In the genomic region with DNA sequence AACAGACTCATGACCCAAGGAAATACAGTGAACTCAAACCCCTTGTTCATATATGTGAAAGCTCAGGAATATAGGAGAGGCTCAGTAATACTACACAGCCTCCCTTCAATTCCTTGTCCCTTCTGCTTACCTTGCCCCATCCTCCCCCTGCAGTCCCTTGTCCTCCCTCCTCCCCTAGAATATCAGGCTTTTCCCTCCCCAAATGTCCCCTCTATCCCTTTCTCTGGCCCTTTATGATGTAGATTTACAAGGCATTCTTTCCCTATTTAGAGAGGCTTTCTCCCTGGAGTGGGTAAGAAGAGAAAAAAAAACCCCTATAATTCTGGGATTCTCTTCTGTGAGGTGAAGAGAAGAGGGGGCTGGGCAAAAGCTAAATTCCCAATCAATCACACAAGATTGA, we compare ENCODE assay signal across 1 cellular context.
TF ChIP-seq lines count a peak whose summit lies in the region.

No MANE protein-coding gene starts in this region.

TF ChIP-seq in WTC11, 78 proteins besides CTCF, POLR2A, EP300 and RAD21 (continued from another document):
- TF ChIP-seq, protein P1, sequence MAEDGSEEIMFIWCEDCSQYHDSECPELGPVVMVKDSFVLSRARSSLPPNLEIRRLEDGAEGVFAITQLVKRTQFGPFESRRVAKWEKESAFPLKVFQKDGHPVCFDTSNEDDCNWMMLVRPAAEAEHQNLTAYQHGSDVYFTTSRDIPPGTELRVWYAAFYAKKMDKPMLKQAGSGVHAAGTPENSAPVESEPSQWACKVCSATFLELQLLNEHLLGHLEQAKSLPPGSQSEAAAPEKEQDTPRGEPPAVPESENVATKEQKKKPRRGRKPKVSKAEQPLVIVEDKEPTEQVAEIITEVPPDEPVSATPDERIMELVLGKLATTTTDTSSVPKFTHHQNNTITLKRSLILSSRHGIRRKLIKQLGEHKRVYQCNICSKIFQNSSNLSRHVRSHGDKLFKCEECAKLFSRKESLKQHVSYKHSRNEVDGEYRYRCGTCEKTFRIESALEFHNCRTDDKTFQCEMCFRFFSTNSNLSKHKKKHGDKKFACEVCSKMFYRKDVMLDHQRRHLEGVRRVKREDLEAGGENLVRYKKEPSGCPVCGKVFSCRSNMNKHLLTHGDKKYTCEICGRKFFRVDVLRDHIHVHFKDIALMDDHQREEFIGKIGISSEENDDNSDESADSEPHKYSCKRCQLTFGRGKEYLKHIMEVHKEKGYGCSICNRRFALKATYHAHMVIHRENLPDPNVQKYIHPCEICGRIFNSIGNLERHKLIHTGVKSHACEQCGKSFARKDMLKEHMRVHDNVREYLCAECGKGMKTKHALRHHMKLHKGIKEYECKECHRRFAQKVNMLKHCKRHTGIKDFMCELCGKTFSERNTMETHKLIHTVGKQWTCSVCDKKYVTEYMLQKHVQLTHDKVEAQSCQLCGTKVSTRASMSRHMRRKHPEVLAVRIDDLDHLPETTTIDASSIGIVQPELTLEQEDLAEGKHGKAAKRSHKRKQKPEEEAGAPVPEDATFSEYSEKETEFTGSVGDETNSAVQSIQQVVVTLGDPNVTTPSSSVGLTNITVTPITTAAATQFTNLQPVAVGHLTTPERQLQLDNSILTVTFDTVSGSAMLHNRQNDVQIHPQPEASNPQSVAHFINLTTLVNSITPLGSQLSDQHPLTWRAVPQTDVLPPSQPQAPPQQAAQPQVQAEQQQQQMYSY (CRISPR knock-in tag; IDR thresholded peaks at IDR 0.05): no peak
- TF ChIP-seq, protein P2, sequence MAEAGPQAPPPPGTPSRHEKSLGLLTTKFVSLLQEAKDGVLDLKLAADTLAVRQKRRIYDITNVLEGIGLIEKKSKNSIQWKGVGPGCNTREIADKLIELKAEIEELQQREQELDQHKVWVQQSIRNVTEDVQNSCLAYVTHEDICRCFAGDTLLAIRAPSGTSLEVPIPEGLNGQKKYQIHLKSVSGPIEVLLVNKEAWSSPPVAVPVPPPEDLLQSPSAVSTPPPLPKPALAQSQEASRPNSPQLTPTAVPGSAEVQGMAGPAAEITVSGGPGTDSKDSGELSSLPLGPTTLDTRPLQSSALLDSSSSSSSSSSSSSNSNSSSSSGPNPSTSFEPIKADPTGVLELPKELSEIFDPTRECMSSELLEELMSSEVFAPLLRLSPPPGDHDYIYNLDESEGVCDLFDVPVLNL (CRISPR knock-in tag; IDR thresholded peaks at IDR 0.05; ENCODE audit: borderline replicate concordance, low read depth): no peak
- TF ChIP-seq ZNF317 (CRISPR knock-in tag; IDR thresholded peaks at IDR 0.05; ENCODE audit: borderline replicate concordance, low read depth) (no peak), NR1H2 (CRISPR knock-in tag; IDR thresholded peaks at IDR 0.05) (no peak), SMAD4 (CRISPR knock-in tag; IDR thresholded peaks at IDR 0.05) (no peak), IRF2 (CRISPR knock-in tag; IDR thresholded peaks at IDR 0.05; ENCODE audit: borderline replicate concordance, low read depth) (no peak), OVOL2 (CRISPR knock-in tag; IDR thresholded peaks at IDR 0.05; ENCODE audit: borderline replicate concordance) (no peak)
- TF ChIP-seq, protein P3, sequence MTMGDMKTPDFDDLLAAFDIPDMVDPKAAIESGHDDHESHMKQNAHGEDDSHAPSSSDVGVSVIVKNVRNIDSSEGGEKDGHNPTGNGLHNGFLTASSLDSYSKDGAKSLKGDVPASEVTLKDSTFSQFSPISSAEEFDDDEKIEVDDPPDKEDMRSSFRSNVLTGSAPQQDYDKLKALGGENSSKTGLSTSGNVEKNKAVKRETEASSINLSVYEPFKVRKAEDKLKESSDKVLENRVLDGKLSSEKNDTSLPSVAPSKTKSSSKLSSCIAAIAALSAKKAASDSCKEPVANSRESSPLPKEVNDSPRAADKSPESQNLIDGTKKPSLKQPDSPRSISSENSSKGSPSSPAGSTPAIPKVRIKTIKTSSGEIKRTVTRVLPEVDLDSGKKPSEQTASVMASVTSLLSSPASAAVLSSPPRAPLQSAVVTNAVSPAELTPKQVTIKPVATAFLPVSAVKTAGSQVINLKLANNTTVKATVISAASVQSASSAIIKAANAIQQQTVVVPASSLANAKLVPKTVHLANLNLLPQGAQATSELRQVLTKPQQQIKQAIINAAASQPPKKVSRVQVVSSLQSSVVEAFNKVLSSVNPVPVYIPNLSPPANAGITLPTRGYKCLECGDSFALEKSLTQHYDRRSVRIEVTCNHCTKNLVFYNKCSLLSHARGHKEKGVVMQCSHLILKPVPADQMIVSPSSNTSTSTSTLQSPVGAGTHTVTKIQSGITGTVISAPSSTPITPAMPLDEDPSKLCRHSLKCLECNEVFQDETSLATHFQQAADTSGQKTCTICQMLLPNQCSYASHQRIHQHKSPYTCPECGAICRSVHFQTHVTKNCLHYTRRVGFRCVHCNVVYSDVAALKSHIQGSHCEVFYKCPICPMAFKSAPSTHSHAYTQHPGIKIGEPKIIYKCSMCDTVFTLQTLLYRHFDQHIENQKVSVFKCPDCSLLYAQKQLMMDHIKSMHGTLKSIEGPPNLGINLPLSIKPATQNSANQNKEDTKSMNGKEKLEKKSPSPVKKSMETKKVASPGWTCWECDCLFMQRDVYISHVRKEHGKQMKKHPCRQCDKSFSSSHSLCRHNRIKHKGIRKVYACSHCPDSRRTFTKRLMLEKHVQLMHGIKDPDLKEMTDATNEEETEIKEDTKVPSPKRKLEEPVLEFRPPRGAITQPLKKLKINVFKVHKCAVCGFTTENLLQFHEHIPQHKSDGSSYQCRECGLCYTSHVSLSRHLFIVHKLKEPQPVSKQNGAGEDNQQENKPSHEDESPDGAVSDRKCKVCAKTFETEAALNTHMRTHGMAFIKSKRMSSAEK (CRISPR knock-in tag; IDR thresholded peaks at IDR 0.05; ENCODE audit: borderline replicate concordance): no peak
- TF ChIP-seq, protein P4, sequence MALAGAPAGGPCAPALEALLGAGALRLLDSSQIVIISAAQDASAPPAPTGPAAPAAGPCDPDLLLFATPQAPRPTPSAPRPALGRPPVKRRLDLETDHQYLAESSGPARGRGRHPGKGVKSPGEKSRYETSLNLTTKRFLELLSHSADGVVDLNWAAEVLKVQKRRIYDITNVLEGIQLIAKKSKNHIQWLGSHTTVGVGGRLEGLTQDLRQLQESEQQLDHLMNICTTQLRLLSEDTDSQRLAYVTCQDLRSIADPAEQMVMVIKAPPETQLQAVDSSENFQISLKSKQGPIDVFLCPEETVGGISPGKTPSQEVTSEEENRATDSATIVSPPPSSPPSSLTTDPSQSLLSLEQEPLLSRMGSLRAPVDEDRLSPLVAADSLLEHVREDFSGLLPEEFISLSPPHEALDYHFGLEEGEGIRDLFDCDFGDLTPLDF (CRISPR knock-in tag; IDR thresholded peaks at IDR 0.05): no peak
TF ChIP-seq in WTC11: peak in this region for 0.
